ENCODE assay signal across 16 cellular contexts in the genomic region with DNA sequence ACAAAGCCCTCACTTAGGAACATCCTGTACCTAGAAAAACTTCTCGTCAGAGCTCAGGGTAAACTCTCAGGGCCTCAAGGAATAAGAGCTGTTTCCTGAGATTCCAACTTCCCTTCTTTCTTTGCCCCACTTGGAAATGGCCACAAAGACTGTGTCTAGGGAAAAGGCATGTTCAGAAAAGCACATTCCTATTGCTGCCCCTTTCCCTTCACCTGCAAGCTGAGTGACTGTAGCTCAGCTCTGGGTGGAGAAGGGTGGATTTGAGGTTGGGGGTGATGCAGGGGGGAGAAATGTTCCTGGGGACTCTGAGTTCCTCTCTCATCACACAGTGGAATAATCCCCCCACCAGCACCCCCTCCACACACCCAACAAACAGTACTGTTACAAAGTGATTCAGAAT. TPM values are rescaled to one million over a fixed set of nuclear protein-coding genes. Genes with fewer than 3 reads are reported as not detected.
DNase-seq lines count a peak whose midpoint lies in the region; ATAC-seq, FAIRE-seq and TF ChIP-seq lines count a peak whose summit lies in the region.
"Had no signal": no experiment of that assay in that cellular context is flagged by ENCODE, and none has a peak within 500 bp of the region (broad histone marks: within the 10 kb centered on the region; RNA-seq: fewer than 3 reads in every experiment).

No MANE protein-coding gene starts in this region.

- TF ChIP-seq CTCF in CD4-positive, alpha-beta T cell (IDR thresholded peaks at IDR 0.05) = no peak
- TF ChIP-seq CTCF in VCaP (conservative IDR thresholded peaks at IDR 0.05) = no peak
- no peak for TF ChIP-seq CTCF in kidney (IDR thresholded peaks at IDR 0.05; ENCODE audit: borderline replicate concordance, extremely low read depth, insufficient read depth)

- intact Hi-C loops in CD4-positive, alpha-beta T cell (cut with DNase I, micrococcal nuclease) = loop anchor here (5.0 to 10.0 kb wide), 5 partner anchors 229 to 896 kb away; a partner anchor contains a TSS
- intact Hi-C loops in kidney (cut with DNase I) = loop anchor here (5.0 kb wide), 1 partner anchor 59 kb away; no protein-coding TSS in a partner anchor

- no peak for ATAC-seq in CD4-positive, alpha-beta T cell (ENCODE audit: poor library complexity)
- no peak for ATAC-seq in stimulated activated memory B cell treated with anti-CD40 and anti-IgM and Interleukin-4, amounts not matched to agents 10 μg/mL and 1 μg/mL and 100 μg/mL, for 72 hours

- POLR2A ChIA-PET in CD4-positive, alpha-beta T cell (lab: Charles Lee) = interaction anchor here (1.2 to 1.9 kb wide), 3 partner anchors 11 to 89 kb away, joined by 3 to 4 read pairs (median 3); no protein-coding TSS in a partner anchor

- H3K27ac Mint-ChIP-seq in CD4-positive, alpha-beta T cell = peak overlapping the region; percentile 89
- H3K27ac Mint-ChIP-seq in stimulated activated memory B cell treated with anti-CD40 and anti-IgM and Interleukin-4, amounts not matched to agents 10 μg/mL and 1 μg/mL and 100 μg/mL, for 72 hours = peak overlapping the region; percentile 79
- H3K27ac Mint-ChIP-seq: immature natural killer cell had no signal

- no peaks in the 10 kb centered on the region for H3K27me3 ChIP-seq in CD4-positive, alpha-beta T cell (ENCODE audit: control insufficient read depth, insufficient read depth, low read length)

- DNase-seq in CD4-positive, alpha-beta T cell = no peak
- DNase-seq in kidney (no peak), kidney tubule cell (ENCODE audit: low spot score) (no peak), amygdala (lab: John Stamatoyannopoulos, UW) (no peak), AG08395 (ENCODE audit: low spot score) (no peak)
- no peak for DNase-seq in stimulated activated CD4-positive, alpha-beta T cell treated with anti-CD3 and anti-CD28 coated beads, Interleukin-4, amount 100 ng/mL, for 24 hours
- DNase-seq: activated gamma-delta T cell; immature natural killer cell; NCI-H510A; stimulated activated CD4-positive, alpha-beta T cell treated with anti-CD3 and anti-CD28 coated beads, Interleukin-15, amount 100 ng/mL, for 24 hours; trophoblast cell had no signal

- CTCF ChIA-PET in CD4-positive, alpha-beta T cell (lab: Charles Lee) = interaction anchor here (1.1 to 2.7 kb wide), 3 partner anchors 48 to 121 kb away, joined by 5 to 8 read pairs (median 5); no protein-coding TSS in a partner anchor

- no peak for FAIRE-seq in kidney (lab: Jason Lieb, UNC)
- FAIRE-seq: endometrium, GM19239 had no signal

- H3K9me3 ChIP-seq in CD4-positive, alpha-beta T cell (ENCODE audit: control insufficient read depth, low read length) = no peaks in the 10 kb centered on the region
- H3K9me3 ChIP-seq in kidney (ENCODE audit: control insufficient read depth in 1 of 2, low read length in 2 of 2) = no peaks in the 10 kb centered on the region

- no peak overlapping the region for H3K4me3 Mint-ChIP-seq in CD4-positive, alpha-beta T cell
- no peak overlapping the region for H3K4me3 Mint-ChIP-seq in stimulated activated memory B cell treated with anti-CD40 and anti-IgM and Interleukin-4, amounts not matched to agents 10 μg/mL and 1 μg/mL and 100 μg/mL, for 72 hours
- H3K4me3 Mint-ChIP-seq: immature natural killer cell had no signal

- no peak overlapping the region for H3K9ac ChIP-seq in kidney (ENCODE audit: low read length in 2 of 2)

- no peaks in the 10 kb centered on the region for H3K36me3 ChIP-seq in kidney (ENCODE audit: control insufficient read depth in 1 of 2, insufficient read depth in 2 of 2, low read length in 2 of 2)

- H3K9me3 Mint-ChIP-seq in CD4-positive, alpha-beta T cell = no peaks in the 10 kb centered on the region
- no peaks in the 10 kb centered on the region for H3K9me3 Mint-ChIP-seq in stimulated activated memory B cell treated with anti-CD40 and anti-IgM and Interleukin-4, amounts not matched to agents 10 μg/mL and 1 μg/mL and 100 μg/mL, for 72 hours
- H3K9me3 Mint-ChIP-seq: immature natural killer cell had no signal

- H3K27ac ChIP-seq in CD4-positive, alpha-beta T cell (ENCODE audit: low read depth, low read length) = no peak overlapping the region
- H3K27ac ChIP-seq in VCaP (peak overlapping the region; percentile 61; the same call in 1 of the 2 replicates), kidney (ENCODE audit: low read depth in 2 of 2, low read length in 2 of 2) (peak overlapping the region; percentile 23 to 68)

- no peak overlapping the region for H3K4me3 ChIP-seq in kidney (ENCODE audit: low read length in 2 of 2)

- peaks cover 5 to 15% of the 10 kb centered on the region in 2 donors for H3K4me1 ChIP-seq in kidney (ENCODE audit: control insufficient read depth in 1 of 2, insufficient read depth in 1 of 2, low read depth in 1 of 2, low read length in 2 of 2)

- no peaks in the 10 kb centered on the region for H3K36me3 Mint-ChIP-seq in CD4-positive, alpha-beta T cell (ENCODE audit: low read depth)
- peaks cover 29% of the 10 kb centered on the region for H3K36me3 Mint-ChIP-seq in stimulated activated memory B cell treated with anti-CD40 and anti-IgM and Interleukin-4, amounts not matched to agents 10 μg/mL and 1 μg/mL and 100 μg/mL, for 72 hours

- no peaks in the 10 kb centered on the region for H3K27me3 Mint-ChIP-seq in CD4-positive, alpha-beta T cell
- no peaks in the 10 kb centered on the region for H3K27me3 Mint-ChIP-seq in stimulated activated memory B cell treated with anti-CD40 and anti-IgM and Interleukin-4, amounts not matched to agents 10 μg/mL and 1 μg/mL and 100 μg/mL, for 72 hours

- H3K4me1 Mint-ChIP-seq in CD4-positive, alpha-beta T cell (ENCODE audit: low read depth) = peaks cover 36% of the 10 kb centered on the region
- H3K4me1 Mint-ChIP-seq in stimulated activated memory B cell treated with anti-CD40 and anti-IgM and Interleukin-4, amounts not matched to agents 10 μg/mL and 1 μg/mL and 100 μg/mL, for 72 hours = peaks cover 38% of the 10 kb centered on the region

RNA-seq across cellular contexts. Expression of a gene that starts 6.8 kb away (rescaled TPM):
- not detected for total RNA-seq in CD4-positive, alpha-beta T cell
- total RNA-seq in kidney = 0.91 TPM
- polyA plus RNA-seq in kidney (ENCODE audit: insufficient read depth, low read depth, low replicate concordance) = 0.28 TPM
- total RNA-seq: activated CD8-positive, alpha-beta memory T cell treated with anti-CD3 and anti-CD28 coated beads for 36 hours had no signal
- polyA plus RNA-seq: immature natural killer cell had no signal

RNA-seq across cellular contexts. Expression of a gene that starts 12.7 kb away (rescaled TPM):
- total RNA-seq in CD4-positive, alpha-beta T cell = 10 to 100 TPM; 24.6 to 26.4 TPM
- total RNA-seq in kidney = 20.6 TPM
- polyA plus RNA-seq in kidney (ENCODE audit: insufficient read depth, low read depth, low replicate concordance) = 15.6 TPM

RNA-seq across cellular contexts. Expression of a gene that starts 40.1 kb away (rescaled TPM):
- under 1 TPM; 0.17 to 0.33 TPM for total RNA-seq in CD4-positive, alpha-beta T cell
- total RNA-seq in kidney = 179 TPM
- 84.3 TPM for polyA plus RNA-seq in kidney (ENCODE audit: insufficient read depth, low read depth, low replicate concordance)

RNA-seq across cellular contexts. Expression of a gene that starts 54.5 kb away (rescaled TPM):
- 1 to 10 TPM; 4.5 to 5.8 TPM for total RNA-seq in CD4-positive, alpha-beta T cell
- total RNA-seq in kidney = 69.9 TPM
- polyA plus RNA-seq in kidney (ENCODE audit: insufficient read depth, low read depth, low replicate concordance) = 56.9 TPM

Comparison
In these comparisons a context has a peak if more than half of its experiments do, and no peak if none do; other contexts are left out.
1. RNA of a gene that starts 40.1 kb away (total RNA-seq): 179 TPM in kidney (single experiment); 0.17 to 0.33 TPM in CD4-positive, alpha-beta T cell; every median in the first group is over 100 times any median in the second.